11 cellular contexts compared by ENCODE assay signal in genomic region chr15:90394702-90395442, GRCh38. TPM values are rescaled to one million over a fixed set of nuclear protein-coding genes. Genes with fewer than 3 reads are reported as not detected.
DNase-seq lines count a peak whose midpoint lies in the region; ATAC-seq and TF ChIP-seq lines count a peak whose summit lies in the region.
"Had no signal": no experiment of that assay in that cellular context is flagged by ENCODE, and none has a peak within 500 bp of the region (broad histone marks: within the 10 kb centered on the region; RNA-seq: fewer than 3 reads in every experiment).

No MANE protein-coding gene starts in this region.

- no peaks in the 10 kb centered on the region for H4K20me1 ChIP-seq in mammary epithelial cell (ENCODE audit: insufficient read depth, low read length)

- H3K27me3 ChIP-seq in mammary epithelial cell (ENCODE audit: insufficient read depth, low read length) (no peaks in the 10 kb centered on the region), upper lobe of right lung (no peaks in the 10 kb centered on the region)
- H3K27me3 ChIP-seq: testis had no signal

- no peak for ATAC-seq in naive B cell (ENCODE audit: low read depth in 2 of 2)
- ATAC-seq in upper lobe of right lung: peak; percentile 22
- ATAC-seq in GM18907 (IDR thresholded peaks at IDR 0.05; ENCODE audit: unreplicated experiment): no peak
- no peak for ATAC-seq in HG03460 (IDR thresholded peaks at IDR 0.05; ENCODE audit: unreplicated experiment)

- dilution Hi-C loops in mammary epithelial cell (cut with HindIII; ENCODE audit: low sequenced_read_pairs): no loop called here

- intact Hi-C loops in mammary epithelial cell (cut with micrococcal nuclease) (no loop called here), upper lobe of right lung (cut with DNase I) (loop anchor here (10.0 kb wide), 1 partner anchor 60 kb away; no protein-coding TSS in a partner anchor)

- H3K4me1 ChIP-seq in mammary epithelial cell (ENCODE audit: insufficient read depth, low read length): peaks cover 38% of the 10 kb centered on the region
- peaks cover 75% of the 10 kb centered on the region for H3K4me1 ChIP-seq in upper lobe of right lung

- 96% methylated on average over 12 of the region's 12 CpGs for WGBS in mammary epithelial cell (ENCODE audit: low coverage, missing lambda C conversion rate)

- no peaks in the 10 kb centered on the region for H3K9me3 Mint-ChIP-seq in activated naive CD4-positive, alpha-beta T cell treated with anti-CD3 and anti-CD28 coated beads, Interleukin-2, amount 50 U/mL, for 24 hours
- no peaks in the 10 kb centered on the region for H3K9me3 Mint-ChIP-seq in naive B cell
- H3K9me3 Mint-ChIP-seq: activated naive CD8-positive, alpha-beta T cell treated with anti-CD3 and anti-CD28 coated beads, Interleukin-2, amount 10 ng/mL, durations not matched to agents 7 days and 5 days had no signal

- H3K4me1 Mint-ChIP-seq in activated naive CD4-positive, alpha-beta T cell treated with anti-CD3 and anti-CD28 coated beads, Interleukin-2, amount 50 U/mL, for 24 hours: peaks cover 78% of the 10 kb centered on the region
- H3K4me1 Mint-ChIP-seq in naive B cell: peaks cover 49 to 85% (median 64%) of the 10 kb centered on the region in 3 donors

- H3K36me3 ChIP-seq in mammary epithelial cell (ENCODE audit: insufficient read depth, low read length) (peaks cover 15% of the 10 kb centered on the region), upper lobe of right lung (peaks cover 34% of the 10 kb centered on the region)

- CTCF ChIA-PET in mammary epithelial cell (lab: Charles Lee; ENCODE audit: low non-redundant PET): interaction anchor here (0.5 to 0.7 kb wide), 3 partner anchors 23 to 647 kb away, joined by 4 to 5 read pairs (median 5); no protein-coding TSS in a partner anchor

- peak overlapping the region; percentile 69 for H3K27ac Mint-ChIP-seq in activated naive CD4-positive, alpha-beta T cell treated with anti-CD3 and anti-CD28 coated beads, Interleukin-2, amount 50 U/mL, for 24 hours
- H3K27ac Mint-ChIP-seq in naive B cell: peak overlapping the region in 4 of 6 donors; percentile 67 to 87 (median 76)
- H3K27ac Mint-ChIP-seq: activated naive CD8-positive, alpha-beta T cell treated with anti-CD3 and anti-CD28 coated beads, Interleukin-2, amount 10 ng/mL, durations not matched to agents 7 days and 5 days had no signal

- H3K4me3 Mint-ChIP-seq in activated naive CD4-positive, alpha-beta T cell treated with anti-CD3 and anti-CD28 coated beads, Interleukin-2, amount 50 U/mL, for 24 hours: peak overlapping the region; percentile 54
- H3K4me3 Mint-ChIP-seq in naive B cell: peak overlapping the region in 2 of 8 donors; percentile 7 to 10
- H3K4me3 Mint-ChIP-seq: activated naive CD8-positive, alpha-beta T cell treated with anti-CD3 and anti-CD28 coated beads, Interleukin-2, amount 10 ng/mL, durations not matched to agents 7 days and 5 days had no signal

- H3K36me3 Mint-ChIP-seq in activated naive CD4-positive, alpha-beta T cell treated with anti-CD3 and anti-CD28 coated beads, Interleukin-2, amount 50 U/mL, for 24 hours: peaks cover 14% of the 10 kb centered on the region
- peaks cover 29 to 31% of the 10 kb centered on the region in 2 donors for H3K36me3 Mint-ChIP-seq in naive B cell

- no peak overlapping the region for H3K9ac ChIP-seq in mammary epithelial cell (ENCODE audit: insufficient read depth, low read length)

- no peaks in the 10 kb centered on the region for H3K9me3 ChIP-seq in mammary epithelial cell (replicated peaks; ENCODE audit: insufficient read depth, low read length)
- H3K9me3 ChIP-seq in upper lobe of right lung: no peaks in the 10 kb centered on the region
- H3K9me3 ChIP-seq: testis had no signal

- peak overlapping the region; percentile 15 for H3K4me2 ChIP-seq in mammary epithelial cell (ENCODE audit: insufficient read depth, low read depth, low read length)

- H3K4me3 ChIP-seq in mammary epithelial cell (replicated peaks in 1 of 3; ENCODE audit: insufficient read depth in 1 of 3, low read depth in 2 of 3, low read length in 3 of 3) (no peak overlapping the region), upper lobe of right lung (no peak overlapping the region)
- H3K4me3 ChIP-seq: testis had no signal

- peak overlapping the region; percentile 7 for H3K27ac ChIP-seq in mammary epithelial cell (ENCODE audit: insufficient read depth, low read depth, low read length)
- H3K27ac ChIP-seq in upper lobe of right lung: no peak overlapping the region
- H3K27ac ChIP-seq: testis had no signal

- TF ChIP-seq CTCF in mammary epithelial cell (conservative IDR thresholded peaks at IDR 0.05 in 1 of 2, IDR thresholded peaks at IDR 0.05 in 1 of 2; ENCODE audit: extremely low read depth in 1 of 2, insufficient read depth in 1 of 2, low read depth in 1 of 2, low read length in 2 of 2) (no peak), upper lobe of right lung (IDR thresholded peaks at IDR 0.05) (no peak)

- peaks cover 99% of the 10 kb centered on the region for H3K79me2 ChIP-seq in mammary epithelial cell (ENCODE audit: insufficient read depth, low read length)

- no peak overlapping the region for H2AFZ ChIP-seq in mammary epithelial cell (ENCODE audit: low read depth, low read length)

- no TSS peak for BruUV-seq in mammary epithelial cell (replicated peaks; lab: Mats Ljungman, UMichigan)

- DNase-seq in activated naive CD4-positive, alpha-beta T cell (lab: John Stamatoyannopoulos, UW): no peak
- DNase-seq in mammary epithelial cell: no peak
- no peak for DNase-seq in naive B cell
- DNase-seq in upper lobe of right lung: no peak
- DNase-seq in activated T-cell treated with anti-CD3 and anti-CD28 coated beads for 4 hours: no peak
- DNase-seq: activated naive CD8-positive, alpha-beta T cell treated with anti-CD3 and anti-CD28 coated beads, Interleukin-2, amount 10 ng/mL, durations not matched to agents 7 days and 5 days; NCI-H226; testis had no signal

- in situ Hi-C loops in mammary epithelial cell (cut with MboI; ENCODE audit: low sequenced_read_pairs in 2 of 2): no loop called here

- no peaks in the 10 kb centered on the region for H3K27me3 Mint-ChIP-seq in activated naive CD4-positive, alpha-beta T cell treated with anti-CD3 and anti-CD28 coated beads, Interleukin-2, amount 50 U/mL, for 24 hours
- H3K27me3 Mint-ChIP-seq in naive B cell: no peaks in the 10 kb centered on the region
- H3K27me3 Mint-ChIP-seq: activated naive CD8-positive, alpha-beta T cell treated with anti-CD3 and anti-CD28 coated beads, Interleukin-2, amount 10 ng/mL, durations not matched to agents 7 days and 5 days had no signal

RNA-seq across cellular contexts. Expression of gene IQGAP1, which starts 6.8 kb away (rescaled TPM):
- total RNA-seq in mammary epithelial cell (100 to 1,000 TPM; 247 to 272 TPM), upper lobe of right lung (256 TPM)
- polyA plus RNA-seq in mammary epithelial cell (131 TPM), naive B cell (ENCODE audit: low read depth in 6 of 6) (100 to 1,000 TPM in 5 of 6 donors, 10 to 100 TPM in 1; 96.5 to 182 (median 158) TPM)
- 618 TPM for polyA minus RNA-seq in mammary epithelial cell

RNA-seq across cellular contexts. Expression of gene ZNF774, which starts 42.8 kb away (rescaled TPM):
- 1 to 10 TPM; 5.7 to 6.0 TPM for total RNA-seq in mammary epithelial cell
- polyA plus RNA-seq in mammary epithelial cell: 2.2 TPM
- polyA minus RNA-seq in mammary epithelial cell: 2.8 TPM
- polyA plus RNA-seq in naive B cell (ENCODE audit: low read depth in 6 of 6): under 1 TPM in 3 of 6 donors, not detected in 3; 0.38 to 0.83 (median 0.40) TPM
- 3.6 TPM for total RNA-seq in upper lobe of right lung
